ENCODE assay signal across 10 cellular contexts in genomic region chr4:27666943-27667342, GRCh38.
A peak's percentile ranks its signal among the peaks of the same experiment; 100 is the strongest.
DNase-seq lines count a peak whose midpoint lies in the region; ATAC-seq and TF ChIP-seq lines count a peak whose summit lies in the region.
"Had no signal": no experiment of that assay in that cellular context is flagged by ENCODE, and none has a peak within 500 bp of the region (broad histone marks: within the 10 kb centered on the region; RNA-seq: fewer than 3 reads in every experiment).

No MANE protein-coding gene starts in this region.

- H3K4me3 ChIP-seq in stomach, result no peak overlapping the region
- H3K4me3 ChIP-seq in Peyer's patch, result no peak overlapping the region

- intact Hi-C loops in stomach (cut with DNase I; ENCODE audit: low total_unique reads), result no loop called here

- H3K4me3 Mint-ChIP-seq in activated T-cell treated with anti-CD3 and anti-CD28 coated beads, Interleukin-2, amount 50 U/mL, for 4 hours, result no peak overlapping the region
- H3K4me3 Mint-ChIP-seq: B cell had no signal

- TF ChIP-seq CTCF in stomach (IDR thresholded peaks at IDR 0.05) (no peak), Peyer's patch (IDR thresholded peaks at IDR 0.05) (no peak)

- no peak overlapping the region for H3K27ac ChIP-seq in stomach
- no peak overlapping the region for H3K27ac ChIP-seq in Peyer's patch

- H3K27me3 ChIP-seq in stomach, result no peaks in the 10 kb centered on the region
- H3K27me3 ChIP-seq in Peyer's patch, result no peaks in the 10 kb centered on the region

- peaks cover 11% of the 10 kb centered on the region for H3K9me3 Mint-ChIP-seq in activated T-cell treated with anti-CD3 and anti-CD28 coated beads, Interleukin-2, amount 50 U/mL, for 4 hours

- H3K36me3 ChIP-seq in stomach (no peaks in the 10 kb centered on the region), Peyer's patch (no peaks in the 10 kb centered on the region)

- no peak for TF ChIP-seq EP300 in stomach (IDR thresholded peaks at IDR 0.05)

- no peaks in the 10 kb centered on the region for H3K27me3 Mint-ChIP-seq in activated T-cell treated with anti-CD3 and anti-CD28 coated beads, Interleukin-2, amount 50 U/mL, for 4 hours (ENCODE audit: low read depth)
- H3K27me3 Mint-ChIP-seq: B cell had no signal

- ATAC-seq in activated T-cell treated with anti-CD3 and anti-CD28 coated beads, Interleukin-2, amount 50 U/mL, for 4 hours, result no peak

- 43 to 51% (median 49%) methylated on average over 3 of the region's 3 CpGs for WGBS in stomach, 5 donors

- no peaks in the 10 kb centered on the region for H3K36me3 Mint-ChIP-seq in activated T-cell treated with anti-CD3 and anti-CD28 coated beads, Interleukin-2, amount 50 U/mL, for 4 hours (ENCODE audit: insufficient read depth)

- H3K4me1 ChIP-seq in stomach (peaks cover 0 to 3% (median 0%) of the 10 kb centered on the region in 4 donors), Peyer's patch (no peaks in the 10 kb centered on the region)

- no peaks in the 10 kb centered on the region for H3K9me3 ChIP-seq in stomach
- no peaks in the 10 kb centered on the region for H3K9me3 ChIP-seq in Peyer's patch

- TF ChIP-seq POLR2A in stomach (IDR thresholded peaks at IDR 0.05) (no peak), Peyer's patch (IDR thresholded peaks at IDR 0.05) (no peak)

- no peaks in the 10 kb centered on the region for H3K4me1 Mint-ChIP-seq in activated T-cell treated with anti-CD3 and anti-CD28 coated beads, Interleukin-2, amount 50 U/mL, for 4 hours (ENCODE audit: low read depth)
- H3K4me1 Mint-ChIP-seq: B cell had no signal

- DNase-seq in Ammon's horn (ENCODE audit: low spot score) (peak; percentile 48), HT1080 (ENCODE audit: low read depth) (peak; percentile 46), RKO (ENCODE audit: low spot score) (peak; percentile 70), globus pallidus (ENCODE audit: low spot score) (peak; percentile 29), stomach (no peak), Peyer's patch (no peak), T-helper 1 cell (no peak)
- DNase-seq in activated T-cell treated with anti-CD3 and anti-CD28 coated beads, Interleukin-2, amount 50 U/mL, for 4 hours, result no peak
- DNase-seq: cortex of kidney had no signal

Comparison
In these comparisons a context has a peak if more than half of its experiments do, and no peak if none do; other contexts are left out.
1. DNase-seq: peak in Ammon's horn (single experiment), HT1080 (single experiment), RKO (single experiment) and globus pallidus (single experiment); none in activated T-cell treated with anti-CD3 and anti-CD28 coated beads, Interleukin-2, amount 50 U/mL, for 4 hours (single experiment), stomach (single experiment), Peyer's patch (0 of 3) and T-helper 1 cell (0 of 5).